In genomic region chr6:68826501-68826900, GRCh38 we compare ENCODE assay signal across 26 cellular contexts.
"Had no signal": no experiment of that assay in that cellular context is flagged by ENCODE, and none has a peak within 500 bp of the region (broad histone marks: within the 10 kb centered on the region; RNA-seq: fewer than 3 reads in every experiment).

No MANE protein-coding gene starts in this region.

- ATAC-seq: activated CD4-positive, alpha-beta T cell treated with anti-CD3 and anti-CD28 coated beads for 36 hours; activated naive CD4-positive, alpha-beta T cell treated with anti-CD3 and anti-CD28 coated beads, Interleukin-2, amount 50 U/mL, for 72 hours; activated T-helper 17 cell treated with anti-CD3 and anti-CD28 coated beads, Interleukin-2, amount 50 U/mL, for 72 hours; foreskin keratinocyte; natural killer cell treated with Interleukin-12 subunit alpha and Interleukin-12 subunit beta and Interleukin-15 and Interleukin-18, amount 100 ng/mL, for 72 hours; T-helper 17 cell; upper lobe of right lung had no signal

- H3K27ac ChIP-seq: coronary artery, epithelial cell of prostate, foreskin keratinocyte, hepatocyte, left ventricle myocardium inferior, neutrophil, ovary, prostate gland, upper lobe of right lung had no signal

- H3K9me3 ChIP-seq: left ventricle myocardium inferior, neutrophil, ovary, prostate gland, upper lobe of right lung had no signal

- H3K36me3 ChIP-seq: left ventricle myocardium inferior, neutrophil, ovary, prostate gland, upper lobe of right lung had no signal

- H3K27me3 ChIP-seq: foreskin keratinocyte, hepatocyte, neutrophil, ovary, upper lobe of right lung had no signal

- H3K4me3 ChIP-seq: coronary artery, hepatocyte, left ventricle myocardium inferior, ovary, prostate gland, upper lobe of right lung had no signal

- DNase-seq: activated B cell treated with CpG ODN at 0.5 μM for 24 hours; activated CD4-positive, alpha-beta T cell treated with anti-CD3 and anti-CD28 coated beads for 36 hours; activated CD4-positive, alpha-beta T cell treated with anti-CD3 and anti-CD28 coated beads, Interleukin-2, amount 50 U/mL, for 4 hours; activated CD8-positive, alpha-beta memory T cell treated with anti-CD3 and anti-CD28 coated beads for 24 hours; activated CD8-positive, alpha-beta memory T cell treated with anti-CD3 and anti-CD28 coated beads, Interleukin-2, amount 50 U/mL, for 4 hours; activated T-cell treated with anti-CD3 and anti-CD28 coated beads, Interleukin-2, amount 50 U/mL, for 24 hours; cerebellar nuclear complex; foreskin keratinocyte; glutamatergic neuron; immature natural killer cell; left ventricle myocardium inferior; mammary epithelial cell; midbrain; ovary; stimulated activated CD4-positive, alpha-beta T cell treated with anti-CD3 and anti-CD28 coated beads, Interleukin-4, amount 100 ng/mL, for 24 hours; stimulated activated naive CD4-positive, alpha-beta T cell treated with Interleukin-2 at 50 U/mL for 16 hours; T-helper 17 cell; upper lobe of right lung had no signal

- H3K4me1 ChIP-seq: foreskin keratinocyte, left ventricle myocardium inferior, prostate gland, upper lobe of right lung had no signal
